Comparison of ENCODE assay signal across 9 cellular contexts in genomic region chr10:35331894-35332640, GRCh38. TPM values are rescaled to one million over a fixed set of nuclear protein-coding genes. Genes with fewer than 3 reads are reported as not detected.
A peak's percentile ranks its signal among the peaks of the same experiment; 100 is the strongest.
DNase-seq lines count a peak whose midpoint lies in the region; ATAC-seq, FAIRE-seq and TF ChIP-seq lines count a peak whose summit lies in the region.
"Had no signal": no experiment of that assay in that cellular context is flagged by ENCODE, and none has a peak within 500 bp of the region (broad histone marks: within the 10 kb centered on the region; RNA-seq: fewer than 3 reads in every experiment).

No MANE protein-coding gene starts in this region.

- peak; percentile 22 for ATAC-seq in activated T-helper 17 cell treated with anti-CD3 and anti-CD28 coated beads, Interleukin-2, amount 50 U/mL, for 72 hours (replicated peaks)
- no peak for ATAC-seq in GM18868 (IDR thresholded peaks at IDR 0.05; ENCODE audit: unreplicated experiment)
- no peak for ATAC-seq in HG02981 (IDR thresholded peaks at IDR 0.05; ENCODE audit: unreplicated experiment)

- no peak for TF ChIP-seq EP300 in suprapubic skin (IDR thresholded peaks at IDR 0.05)

- H3K9me3 Mint-ChIP-seq in activated T-helper 17 cell treated with anti-CD3 and anti-CD28 coated beads, Interleukin-2, amount 50 U/mL, for 72 hours = no peaks in the 10 kb centered on the region
- H3K9me3 Mint-ChIP-seq: activated naive CD8-positive, alpha-beta T cell treated with anti-CD3 and anti-CD28 coated beads, Interleukin-2, amount 10 ng/mL, durations not matched to agents 7 days and 5 days had no signal

- peak overlapping the region; percentile 54 for H3K27ac Mint-ChIP-seq in activated T-helper 17 cell treated with anti-CD3 and anti-CD28 coated beads, Interleukin-2, amount 50 U/mL, for 72 hours
- H3K27ac Mint-ChIP-seq: activated naive CD8-positive, alpha-beta T cell treated with anti-CD3 and anti-CD28 coated beads, Interleukin-2, amount 10 ng/mL, durations not matched to agents 7 days and 5 days had no signal

- peak overlapping the region; percentile 72 for H3K4me2 ChIP-seq in keratinocyte (ENCODE audit: control insufficient read depth, extremely low read depth, insufficient read depth, low read depth, low read length)

- peaks cover 0 to 2% of the 10 kb centered on the region in 2 experiments for H3K36me3 ChIP-seq in keratinocyte (ENCODE audit: control insufficient read depth in 2 of 2, extremely low read depth in 1 of 2, insufficient read depth in 2 of 2, low read length in 2 of 2)
- no peaks in the 10 kb centered on the region for H3K36me3 ChIP-seq in suprapubic skin

- FAIRE-seq in H54 (lab: Jason Lieb, UNC) = peak; percentile 93
- FAIRE-seq in keratinocyte (lab: Jason Lieb, UNC) = peak; percentile 97

- H3K36me3 Mint-ChIP-seq in activated T-helper 17 cell treated with anti-CD3 and anti-CD28 coated beads, Interleukin-2, amount 50 U/mL, for 72 hours (ENCODE audit: low read depth) = peaks cover 24% of the 10 kb centered on the region

- H3K9ac ChIP-seq in keratinocyte (ENCODE audit: control insufficient read depth, extremely low read depth, insufficient read depth, low read length) = peak overlapping the region; percentile 66

- H3K79me2 ChIP-seq in keratinocyte (ENCODE audit: control insufficient read depth, insufficient read depth, low read length) = peaks cover 58% of the 10 kb centered on the region

- peaks cover 35% of the 10 kb centered on the region for H3K4me1 Mint-ChIP-seq in activated T-helper 17 cell treated with anti-CD3 and anti-CD28 coated beads, Interleukin-2, amount 50 U/mL, for 72 hours

- no peaks in the 10 kb centered on the region for H3K9me3 ChIP-seq in keratinocyte (ENCODE audit: control insufficient read depth, low read depth, low read length)
- no peaks in the 10 kb centered on the region for H3K9me3 ChIP-seq in suprapubic skin

- TF ChIP-seq CTCF in 22Rv1 (IDR thresholded peaks at IDR 0.05) (no peak), keratinocyte (optimal IDR thresholded peaks at IDR 0.05 in 1 of 3, IDR thresholded peaks at IDR 0.05 in 1 of 3, conservative IDR thresholded peaks at IDR 0.05 in 1 of 3; ENCODE audit: extremely low read depth in 1 of 3, insufficient read depth in 2 of 3, low read length in 3 of 3) (no peak), suprapubic skin (IDR thresholded peaks at IDR 0.05) (no peak)

- H3K4me3 Mint-ChIP-seq in activated T-helper 17 cell treated with anti-CD3 and anti-CD28 coated beads, Interleukin-2, amount 50 U/mL, for 72 hours = no peak overlapping the region
- H3K4me3 Mint-ChIP-seq: activated naive CD8-positive, alpha-beta T cell treated with anti-CD3 and anti-CD28 coated beads, Interleukin-2, amount 10 ng/mL, durations not matched to agents 7 days and 5 days had no signal

- H3K27ac ChIP-seq in 22Rv1 (peak overlapping the region; percentile 29), keratinocyte (ENCODE audit: control insufficient read depth, insufficient read depth, low read length) (peak overlapping the region; percentile 90), suprapubic skin (no peak overlapping the region)

- WGBS in suprapubic skin = 67% methylated on average over 6 of the region's 6 CpGs

- dilution Hi-C loops in keratinocyte (cut with MboI; ENCODE audit: extremely low pct_ligation_motif_present, low sequenced_read_pairs) = no loop called here

- peaks cover 2% of the 10 kb centered on the region for H4K20me1 ChIP-seq in keratinocyte (ENCODE audit: control insufficient read depth, extremely low read depth, insufficient read depth, low read length)

- DNase-seq in H54 (ENCODE audit: insufficient read length, low spot score) = peak; percentile 70
- DNase-seq in keratinocyte (ENCODE audit: low read depth, low spot score) = peak; percentile 54
- no peak for DNase-seq in suprapubic skin (ENCODE audit: low spot score in 2 of 2)
- DNase-seq in HuH-7.5 (ENCODE audit: low spot score) = no peak
- DNase-seq: activated naive CD8-positive, alpha-beta T cell treated with anti-CD3 and anti-CD28 coated beads, Interleukin-2, amount 10 ng/mL, durations not matched to agents 7 days and 5 days had no signal

- no peaks in the 10 kb centered on the region for H3K27me3 Mint-ChIP-seq in activated T-helper 17 cell treated with anti-CD3 and anti-CD28 coated beads, Interleukin-2, amount 50 U/mL, for 72 hours
- H3K27me3 Mint-ChIP-seq: activated naive CD8-positive, alpha-beta T cell treated with anti-CD3 and anti-CD28 coated beads, Interleukin-2, amount 10 ng/mL, durations not matched to agents 7 days and 5 days had no signal

- H3K4me1 ChIP-seq in keratinocyte (ENCODE audit: control insufficient read depth, extremely low read depth, insufficient read depth, low read length) (peaks cover 26% of the 10 kb centered on the region), suprapubic skin (peaks cover 40% of the 10 kb centered on the region)

- peak overlapping the region; percentile 32 for H2AFZ ChIP-seq in keratinocyte (ENCODE audit: control insufficient read depth, low read length)

- H3K27me3 ChIP-seq in keratinocyte (ENCODE audit: control insufficient read depth, extremely low read depth, insufficient read depth, low read length) (no peaks in the 10 kb centered on the region), suprapubic skin (no peaks in the 10 kb centered on the region)

- H3K4me3 ChIP-seq in keratinocyte (ENCODE audit: control insufficient read depth in 2 of 3, extremely low read depth in 1 of 3, insufficient read depth in 2 of 3, low read depth in 1 of 3, low read length in 3 of 3) (peak overlapping the region in 1 of 3 experiments; percentile 7), suprapubic skin (no peak overlapping the region)

- no peak for TF ChIP-seq POLR2A in H54 (IDR thresholded peaks at IDR 0.05; ENCODE audit: low read depth, low read length)
- no peak for TF ChIP-seq POLR2A in suprapubic skin (IDR thresholded peaks at IDR 0.05)

- no peaks in the 10 kb centered on the region for H3K9me1 ChIP-seq in keratinocyte (ENCODE audit: control insufficient read depth, extremely low read depth, insufficient read depth, low read length)

RNA-seq across cellular contexts. Expression of gene CCNY, which starts 4.2 kb away (rescaled TPM):
- total RNA-seq in activated T-helper 17 cell treated with anti-CD3 and anti-CD28 coated beads, Interleukin-2, amount 50 U/mL, for 72 hours = 10 to 100 TPM; 29.4 to 42.3 TPM
- polyA plus RNA-seq in keratinocyte = 40.0 to 58.9 TPM (median 50.1 TPM) in 3 replicates
- 35.0 TPM for polyA plus RNA-seq in keratinocyte (2011; ENCODE audit: low read depth)
- polyA plus RNA-seq in keratinocyte (2011; cell fraction: cytosol; rRNA removed) = 31.8 and 49.0 TPM in 2 replicates
- 23.3 and 29.5 TPM in 2 replicates for polyA plus RNA-seq in keratinocyte (2011; cell fraction: nucleus; rRNA removed)
- 26.6 and 39.8 TPM in 2 replicates for polyA plus RNA-seq in keratinocyte (2012; ENCODE audit: low replicate concordance)
- polyA minus RNA-seq in keratinocyte = 29.2 to 69.7 TPM (median 55.5 TPM) in 3 replicates
- 27.0 TPM for polyA minus RNA-seq in keratinocyte (2011; cell fraction: cytosol; rRNA and poly(A)+ RNA removed)
- polyA minus RNA-seq in keratinocyte (2011; cell fraction: nucleus; rRNA and poly(A)+ RNA removed) = 15.9 and 27.5 TPM in 2 replicates
- 10 to 100 TPM; 22.4 to 35.1 (median 29.9) TPM for total RNA-seq in suprapubic skin

Comparison
In these comparisons a context has a peak if more than half of its experiments do, and no peak if none do; other contexts are left out.
1. DNase-seq: peak in H54 (single experiment) and keratinocyte (single experiment); none in suprapubic skin (0 of 2) and HuH-7.5 (single experiment).